13 cellular contexts compared by ENCODE assay signal in the genomic region with DNA sequence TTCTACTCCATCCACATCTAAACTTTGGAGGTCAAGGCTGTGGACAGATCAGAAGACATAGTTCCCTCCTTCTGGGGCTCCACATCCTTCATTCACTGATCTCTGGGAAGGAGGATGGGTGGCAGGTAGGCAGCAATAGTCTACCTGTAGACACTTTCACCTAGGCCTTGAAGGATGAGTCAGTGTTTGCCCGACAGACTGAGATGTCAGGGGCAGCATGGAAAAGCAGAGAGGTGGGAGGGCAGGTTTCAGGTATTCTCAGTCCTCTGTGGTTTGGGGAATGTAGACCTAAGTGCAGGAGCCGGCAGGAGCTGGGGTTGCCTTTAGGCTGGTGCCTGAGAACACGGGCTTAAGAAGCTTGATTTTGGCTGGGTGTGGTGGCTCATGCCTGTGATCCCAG.
DNase-seq lines count a peak whose midpoint lies in the region; ATAC-seq and TF ChIP-seq lines count a peak whose summit lies in the region.
"Had no signal": no experiment of that assay in that cellular context is flagged by ENCODE, and none has a peak within 500 bp of the region (broad histone marks: within the 10 kb centered on the region; RNA-seq: fewer than 3 reads in every experiment).

No MANE protein-coding gene starts in this region.

- intact Hi-C loops in CD8-positive, alpha-beta T cell (cut with DNase I, micrococcal nuclease), result loop anchor here in 1 of 2 experiments (2.0 to 10.0 kb wide), 2 partner anchors 243 to 517 kb away; a partner anchor contains a TSS
- intact Hi-C loops in mammary epithelial cell (cut with micrococcal nuclease) (loop anchor here (1.0 to 5.0 kb wide), 3 partner anchors 11 to 319 kb away; no protein-coding TSS in a partner anchor), lower leg skin (cut with DNase I; ENCODE audit: low total_unique reads) (no loop called here)

- TF ChIP-seq POLR2A in tibial nerve (IDR thresholded peaks at IDR 0.05) (no peak), lower leg skin (IDR thresholded peaks at IDR 0.05) (no peak)

- dilution Hi-C loops in mammary epithelial cell (cut with HindIII; ENCODE audit: low sequenced_read_pairs), result loop anchor here (5.0 to 10.0 kb wide), 2 partner anchors 249 to 507 kb away; no protein-coding TSS in a partner anchor

- no peaks in the 10 kb centered on the region for H3K27me3 Mint-ChIP-seq in CD8-positive, alpha-beta T cell (ENCODE audit: low read depth)
- no peaks in the 10 kb centered on the region for H3K27me3 Mint-ChIP-seq in IgD-negative memory B cell

- no peaks in the 10 kb centered on the region for H3K27me3 ChIP-seq in CD8-positive, alpha-beta T cell (ENCODE audit: insufficient read depth, low read length)
- H3K27me3 ChIP-seq in mammary epithelial cell (ENCODE audit: insufficient read depth, low read length), result no peaks in the 10 kb centered on the region
- no peaks in the 10 kb centered on the region for H3K27me3 ChIP-seq in mucosa of stomach (ENCODE audit: control insufficient read depth, insufficient read depth, low read length)
- peaks cover 0 to 7% of the 10 kb centered on the region in 2 donors for H3K27me3 ChIP-seq in tibial nerve
- H3K27me3 ChIP-seq: pancreas had no signal

- TF ChIP-seq CTCF in CD8-positive, alpha-beta T cell (IDR thresholded peaks at IDR 0.05), result no peak
- TF ChIP-seq CTCF in mammary epithelial cell (conservative IDR thresholded peaks at IDR 0.05 in 1 of 2, IDR thresholded peaks at IDR 0.05 in 1 of 2; ENCODE audit: extremely low read depth in 1 of 2, insufficient read depth in 1 of 2, low read depth in 1 of 2, low read length in 2 of 2) (no peak), tibial nerve (IDR thresholded peaks at IDR 0.05) (no peak), lower leg skin (IDR thresholded peaks at IDR 0.05) (no peak)

- H3K9me3 ChIP-seq in CD8-positive, alpha-beta T cell (ENCODE audit: low read length), result no peaks in the 10 kb centered on the region
- H3K9me3 ChIP-seq in mammary epithelial cell (replicated peaks; ENCODE audit: insufficient read depth, low read length) (no peaks in the 10 kb centered on the region), mucosa of stomach (ENCODE audit: control insufficient read depth, low read length) (no peaks in the 10 kb centered on the region), tibial nerve (no peaks in the 10 kb centered on the region)
- H3K9me3 ChIP-seq: pancreas had no signal

- H3K4me3 Mint-ChIP-seq in CD8-positive, alpha-beta T cell, result peak overlapping the region; percentile 95
- H3K4me3 Mint-ChIP-seq in IgD-negative memory B cell, result peak overlapping the region; percentile 92 to 94 (median 93)

- in situ Hi-C loops in mammary epithelial cell (cut with MboI; ENCODE audit: low sequenced_read_pairs in 2 of 2), result loop anchor here in 1 of 2 donors (25.0 kb wide), 2 partner anchors 186 to 714 kb away; a partner anchor contains a TSS

- H4K20me1 ChIP-seq in mammary epithelial cell (ENCODE audit: insufficient read depth, low read length), result no peaks in the 10 kb centered on the region

- POLR2A ChIA-PET in CD8-positive, alpha-beta T cell (lab: Charles Lee), result interaction anchor here (5.5 kb wide), 1 partner anchor 11 kb away, joined by 25 read pairs; a partner anchor contains a TSS

- no peak for TF ChIP-seq EP300 in tibial nerve (IDR thresholded peaks at IDR 0.05)

- peaks cover 21% of the 10 kb centered on the region for H3K4me1 ChIP-seq in CD8-positive, alpha-beta T cell (ENCODE audit: insufficient read depth, low read length)
- H3K4me1 ChIP-seq in mammary epithelial cell (ENCODE audit: insufficient read depth, low read length), result peaks cover 8% of the 10 kb centered on the region
- H3K4me1 ChIP-seq in mucosa of stomach (ENCODE audit: control insufficient read depth, insufficient read depth, low read length), result peaks cover 10% of the 10 kb centered on the region
- peaks cover 0 to 20% (median 0%) of the 10 kb centered on the region in 4 donors for H3K4me1 ChIP-seq in tibial nerve

- H3K4me3 ChIP-seq in CD8-positive, alpha-beta T cell (ENCODE audit: low read depth, low read length), result peak overlapping the region; percentile 94
- H3K4me3 ChIP-seq in mammary epithelial cell (replicated peaks in 1 of 3; ENCODE audit: insufficient read depth in 1 of 3, low read depth in 2 of 3, low read length in 3 of 3) (peak overlapping the region in 2 of 3 experiments; percentile 83 to 95), mucosa of stomach (ENCODE audit: low read length) (no peak overlapping the region), tibial nerve (peak overlapping the region in 1 of 4 donors; percentile 2), lower leg skin (ENCODE audit: low read depth, poor library complexity, severe bottlenecking) (no peak overlapping the region)

- H3K27ac ChIP-seq in CD8-positive, alpha-beta T cell (ENCODE audit: low read depth, low read length), result peak overlapping the region; percentile 91
- H3K27ac ChIP-seq in mammary epithelial cell (ENCODE audit: insufficient read depth, low read depth, low read length) (no peak overlapping the region), tibial nerve (no peak overlapping the region)

- no TSS peak for BruUV-seq in mammary epithelial cell (replicated peaks; lab: Mats Ljungman, UMichigan)

- CTCF ChIA-PET in CD8-positive, alpha-beta T cell (lab: Charles Lee), result interaction anchor here (1.0 to 2.0 kb wide), 2 partner anchors 9 to 12 kb away, joined by 3 to 7 read pairs; a partner anchor contains a TSS
- CTCF ChIA-PET in mammary epithelial cell (lab: Charles Lee; ENCODE audit: low non-redundant PET), result no interaction called here

- no peak for DNase-seq in CD8-positive, alpha-beta T cell
- DNase-seq in mammary epithelial cell (peak; percentile 31), tibial nerve (ENCODE audit: low spot score in 2 of 2) (no peak), SW 1271 (lab: John Stamatoyannopoulos, UW) (no peak), lower leg skin (ENCODE audit: low spot score in 2 of 2) (no peak)
- DNase-seq: activated CD4-positive, CD25-positive, alpha-beta regulatory T cell; anterior cingulate cortex; NCI-H187 treated with DMSO at 0.1 percent for 48 hours; pancreas; stimulated activated CD4-positive, alpha-beta T cell treated with anti-CD3 and anti-CD28 coated beads, Interleukin-4, amount 100 ng/mL, for 1 hour had no signal

- H3K79me2 ChIP-seq in mammary epithelial cell (ENCODE audit: insufficient read depth, low read length), result peaks cover 29% of the 10 kb centered on the region

- H3K9ac ChIP-seq in mammary epithelial cell (ENCODE audit: insufficient read depth, low read length) (peak overlapping the region; percentile 21), mucosa of stomach (ENCODE audit: low read length) (peak overlapping the region; percentile 89)

- H3K27ac Mint-ChIP-seq in CD8-positive, alpha-beta T cell, result peak overlapping the region; percentile 97
- H3K27ac Mint-ChIP-seq in IgD-negative memory B cell, result peak overlapping the region in 2 of 3 donors; percentile 74 to 86

- peaks cover 43% of the 10 kb centered on the region for H3K36me3 ChIP-seq in CD8-positive, alpha-beta T cell (ENCODE audit: insufficient read depth, low read length)
- H3K36me3 ChIP-seq in mammary epithelial cell (ENCODE audit: insufficient read depth, low read length) (peaks cover 2% of the 10 kb centered on the region), mucosa of stomach (ENCODE audit: control insufficient read depth, insufficient read depth, low read length) (peaks cover 20% of the 10 kb centered on the region), tibial nerve (peaks cover 0 to 42% (median 0%) of the 10 kb centered on the region in 3 donors)

- H3K9me3 Mint-ChIP-seq in CD8-positive, alpha-beta T cell, result no peaks in the 10 kb centered on the region
- H3K9me3 Mint-ChIP-seq in IgD-negative memory B cell, result no peaks in the 10 kb centered on the region

- H3K4me2 ChIP-seq in mammary epithelial cell (ENCODE audit: insufficient read depth, low read depth, low read length), result peak overlapping the region; percentile 82

- peaks cover 56% of the 10 kb centered on the region for H3K36me3 Mint-ChIP-seq in CD8-positive, alpha-beta T cell
- peaks cover 3% of the 10 kb centered on the region for H3K36me3 Mint-ChIP-seq in IgD-negative memory B cell

- 60% methylated on average over 3 of the region's 3 CpGs for WGBS in mammary epithelial cell (ENCODE audit: low coverage, missing lambda C conversion rate)
- WGBS in tibial nerve, 2 donors, result 61 to 75% methylated on average over 3 of the region's 3 CpGs
- WGBS in lower leg skin, 2 donors, result 58 to 59% methylated on average over 3 of the region's 3 CpGs

- H3K4me1 Mint-ChIP-seq in CD8-positive, alpha-beta T cell (ENCODE audit: low read depth), result peaks cover 30% of the 10 kb centered on the region
- H3K4me1 Mint-ChIP-seq in IgD-negative memory B cell, result peaks cover 14 to 19% (median 15%) of the 10 kb centered on the region in 3 donors

- no peak overlapping the region for H2AFZ ChIP-seq in mammary epithelial cell (ENCODE audit: low read depth, low read length)

- no peak for ATAC-seq in CD8-positive, alpha-beta T cell
- ATAC-seq in HG03432 (IDR thresholded peaks at IDR 0.05; ENCODE audit: unreplicated experiment), result no peak

Comparison
In these comparisons a context has a peak if more than half of its experiments do, and no peak if none do; other contexts are left out.
1. H3K4me3 ChIP-seq: peak in CD8-positive, alpha-beta T cell (single experiment) and mammary epithelial cell (2 of 3); none in mucosa of stomach (single experiment) and lower leg skin (single experiment).